In the genomic region with DNA sequence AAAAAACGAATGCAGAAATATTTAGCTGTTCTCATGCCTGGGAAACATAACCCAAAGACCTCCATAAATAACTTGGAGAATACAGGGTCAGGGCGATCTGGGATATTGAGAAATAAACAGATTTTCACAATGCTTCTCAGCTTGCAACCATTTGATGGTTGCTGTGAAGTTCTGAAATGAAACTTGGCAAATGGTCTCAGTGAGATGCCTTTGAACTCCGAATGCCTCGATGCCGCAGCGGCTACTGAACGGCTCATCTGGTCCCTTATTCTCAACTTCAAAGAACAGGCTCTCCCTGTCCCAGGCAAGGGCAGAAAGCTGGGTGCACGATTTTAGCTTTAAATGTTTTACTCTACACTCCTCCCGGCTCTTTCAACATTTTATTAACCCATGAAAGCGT, we compare ENCODE assay signal across 14 cellular contexts.
DNase-seq lines count a peak whose midpoint lies in the region; ATAC-seq and TF ChIP-seq lines count a peak whose summit lies in the region.
"Had no signal": no experiment of that assay in that cellular context is flagged by ENCODE, and none has a peak within 500 bp of the region (broad histone marks: within the 10 kb centered on the region; RNA-seq: fewer than 3 reads in every experiment).

No MANE protein-coding gene starts in this region.

- whole genome bisulfite sequencing in prostate gland: 7% methylated on average over 10 of the region's 10 CpGs

- H3K4me1 Mint-ChIP-seq in natural killer cell: peaks cover 68 to 81% of the 10 kb centered on the region in 2 donors
- peaks cover 28 to 48% of the 10 kb centered on the region in 2 donors for H3K4me1 Mint-ChIP-seq in natural killer cell treated with Interleukin-12 subunit alpha and Interleukin-12 subunit beta and Interleukin-15 and Interleukin-18, amount 100 ng/mL, for 72 hours (ENCODE audit: low read depth in 2 of 2)

- H3K36me3 ChIP-seq in prostate gland: no peaks in the 10 kb centered on the region
- no peaks in the 10 kb centered on the region for H3K36me3 ChIP-seq in colonic mucosa

- ATAC-seq in natural killer cell (no peak), HG03432 (IDR thresholded peaks at IDR 0.05; ENCODE audit: unreplicated experiment) (no peak)
- no peak for ATAC-seq in natural killer cell treated with Interleukin-12 subunit alpha and Interleukin-12 subunit beta and Interleukin-15 and Interleukin-18, amount 100 ng/mL, for 72 hours
- ATAC-seq: WTC11 had no signal

- intact Hi-C loops in natural killer cell (cut with micrococcal nuclease) (loop anchor here (5.0 kb wide), 1 partner anchor 35 kb away; no protein-coding TSS in a partner anchor), prostate gland (cut with DNase I) (no loop called here), colonic mucosa (cut with DNase I) (no loop called here)

- no peaks in the 10 kb centered on the region for H3K9me3 Mint-ChIP-seq in natural killer cell
- no peaks in the 10 kb centered on the region for H3K9me3 Mint-ChIP-seq in natural killer cell treated with Interleukin-12 subunit alpha and Interleukin-12 subunit beta and Interleukin-15 and Interleukin-18, amount 100 ng/mL, for 72 hours
- H3K9me3 Mint-ChIP-seq: WTC11 had no signal

- DNase-seq in natural killer cell (no peak), foreskin fibroblast (peak; percentile 62 to 84), prostate gland (ENCODE audit: low spot score) (no peak), NCI-H1092 (lab: John Stamatoyannopoulos, UW) (no peak), colonic mucosa (no peak), NCI-H446 treated with DMSO at 0.1 percent for 48 hours (lab: John Stamatoyannopoulos, UW) (no peak)
- no peak for DNase-seq in natural killer cell treated with Interleukin-12 subunit alpha and Interleukin-12 subunit beta and Interleukin-15 and Interleukin-18, amount 100 ng/mL, for 72 hours (ENCODE audit: low spot score)
- DNase-seq: DMS79; GOT3; NCI-H2107; NK-92 treated with Interleukin-12 subunit alpha and Interleukin-12 subunit beta, amount 100 ng/mL, for 24 hours had no signal

- H3K27ac Mint-ChIP-seq in natural killer cell: peak overlapping the region in 1 of 2 donors; percentile 10
- H3K27ac Mint-ChIP-seq in natural killer cell treated with Interleukin-12 subunit alpha and Interleukin-12 subunit beta and Interleukin-15 and Interleukin-18, amount 100 ng/mL, for 72 hours: no peak overlapping the region
- H3K27ac Mint-ChIP-seq: WTC11 had no signal

- H3K4me1 ChIP-seq in prostate gland (replicated peaks): peaks cover 2% of the 10 kb centered on the region
- no peaks in the 10 kb centered on the region for H3K4me1 ChIP-seq in colonic mucosa

- H3K27ac ChIP-seq in prostate gland: peak overlapping the region; percentile 23 to 34
- no peak overlapping the region for H3K27ac ChIP-seq in colonic mucosa

- no peaks in the 10 kb centered on the region for H3K36me3 Mint-ChIP-seq in natural killer cell
- H3K36me3 Mint-ChIP-seq in natural killer cell treated with Interleukin-12 subunit alpha and Interleukin-12 subunit beta and Interleukin-15 and Interleukin-18, amount 100 ng/mL, for 72 hours: no peaks in the 10 kb centered on the region
- H3K36me3 Mint-ChIP-seq: WTC11 had no signal

- H3K4me3 ChIP-seq in foreskin fibroblast (ENCODE audit: low read depth in 1 of 2, low read length in 2 of 2) (peak overlapping the region in 1 of 2 donors; percentile 43), prostate gland (no peak overlapping the region), colonic mucosa (no peak overlapping the region)
- H3K4me3 ChIP-seq: skin epidermis had no signal

- no peaks in the 10 kb centered on the region for H3K9me3 ChIP-seq in prostate gland
- H3K9me3 ChIP-seq in colonic mucosa: no peaks in the 10 kb centered on the region

- H3K27me3 ChIP-seq in prostate gland (replicated peaks; ENCODE audit: insufficient read depth): no peaks in the 10 kb centered on the region
- no peaks in the 10 kb centered on the region for H3K27me3 ChIP-seq in colonic mucosa

- peak overlapping the region; percentile 25 for H3K4me3 Mint-ChIP-seq in natural killer cell
- no peak overlapping the region for H3K4me3 Mint-ChIP-seq in natural killer cell treated with Interleukin-12 subunit alpha and Interleukin-12 subunit beta and Interleukin-15 and Interleukin-18, amount 100 ng/mL, for 72 hours
- H3K4me3 Mint-ChIP-seq: WTC11 had no signal

- TF ChIP-seq CTCF in natural killer cell (IDR thresholded peaks at IDR 0.05) (no peak), foreskin fibroblast (IDR thresholded peaks at IDR 0.05; ENCODE audit: low read depth, low read length) (no peak), prostate gland (IDR thresholded peaks at IDR 0.05) (no peak), colonic mucosa (IDR thresholded peaks at IDR 0.05) (no peak)

- H3K9ac ChIP-seq in colonic mucosa (ENCODE audit: low read depth in 2 of 2, low read length in 2 of 2): no peak overlapping the region

- no peak for TF ChIP-seq POLR2A in prostate gland (IDR thresholded peaks at IDR 0.05)

- no peaks in the 10 kb centered on the region for H3K27me3 Mint-ChIP-seq in natural killer cell (ENCODE audit: low read depth in 2 of 2)
- H3K27me3 Mint-ChIP-seq in natural killer cell treated with Interleukin-12 subunit alpha and Interleukin-12 subunit beta and Interleukin-15 and Interleukin-18, amount 100 ng/mL, for 72 hours: no peaks in the 10 kb centered on the region

Comparison
In these comparisons a context has a peak if more than half of its experiments do, and no peak if none do; other contexts are left out.
1. DNase-seq: peak in foreskin fibroblast (2 of 2); none in natural killer cell (single experiment), natural killer cell treated with Interleukin-12 subunit alpha and Interleukin-12 subunit beta and Interleukin-15 and Interleukin-18, amount 100 ng/mL, for 72 hours (single experiment), prostate gland (single experiment), NCI-H1092 (single experiment), colonic mucosa (single experiment) and NCI-H446 treated with DMSO at 0.1 percent for 48 hours (single experiment).